14 cellular contexts compared by ENCODE assay signal in the genomic region with DNA sequence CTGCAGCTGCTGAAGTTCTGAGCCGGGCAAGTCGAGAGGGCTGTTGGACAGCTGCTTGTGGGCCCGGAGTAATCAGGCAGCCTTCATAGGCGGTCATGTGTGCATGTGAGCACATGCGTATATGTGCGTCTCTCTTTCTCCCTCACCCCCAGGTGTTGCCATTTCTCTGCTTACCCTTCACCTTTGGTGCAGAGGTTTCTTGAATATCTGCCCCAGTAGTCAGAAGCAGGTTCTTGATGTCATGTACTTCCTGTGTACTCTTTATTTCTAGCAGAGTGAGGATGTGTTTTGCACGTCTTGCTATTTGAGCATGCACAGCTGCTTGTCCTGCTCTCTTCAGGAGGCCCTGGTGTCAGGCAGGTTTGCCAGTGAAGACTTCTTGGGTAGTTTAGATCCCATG. TPM values are rescaled to one million over a fixed set of nuclear protein-coding genes. Genes with fewer than 3 reads are reported as not detected.
DNase-seq lines count a peak whose midpoint lies in the region; ATAC-seq, FAIRE-seq and TF ChIP-seq lines count a peak whose summit lies in the region.
"Had no signal": no experiment of that assay in that cellular context is flagged by ENCODE, and none has a peak within 500 bp of the region (broad histone marks: within the 10 kb centered on the region; RNA-seq: fewer than 3 reads in every experiment).

No MANE protein-coding gene starts in this region.

- DNase-seq in CD14-positive monocyte (ENCODE audit: low spot score): no peak
- DNase-seq in GM19239 (ENCODE audit: insufficient read length, low spot score): no peak
- peak; percentile 49 for DNase-seq in activated CD4-positive, alpha-beta memory T cell treated with anti-CD3 and anti-CD28 coated beads, Interleukin-2, amount 10 ng/mL, durations not matched to agents 7 days and 5 days
- no peak for DNase-seq in left lobe of liver (ENCODE audit: low spot score)
- DNase-seq in cortex of kidney (lab: John Stamatoyannopoulos, UW): no peak
- no peak for DNase-seq in NCI-H526 (lab: John Stamatoyannopoulos, UW)
- DNase-seq: activated gamma-delta T cell, upper lobe of right lung had no signal

- peak overlapping the region in 4 of 7 donors; percentile 31 to 87 (median 58) for H3K27ac Mint-ChIP-seq in CD14-positive monocyte
- peak overlapping the region; percentile 78 for H3K27ac Mint-ChIP-seq in activated CD4-positive, alpha-beta memory T cell treated with anti-CD3 and anti-CD28 coated beads, Interleukin-2, amount 10 ng/mL, durations not matched to agents 7 days and 5 days
- H3K27ac Mint-ChIP-seq: WTC11 had no signal

- CTCF ChIA-PET in activated CD4-positive, alpha-beta memory T cell treated with anti-CD3 and anti-CD28 coated beads, Interleukin-2, amount 10 ng/mL, durations not matched to agents 7 days and 5 days (lab: Charles Lee): interaction anchor here (0.8 to 10.1 kb wide), 2 partner anchors 13 to 15 kb away, joined by 3 to 79 read pairs; no protein-coding TSS in a partner anchor

- ATAC-seq in left lobe of liver (peak; percentile 10), HG02973 (IDR thresholded peaks at IDR 0.05; ENCODE audit: unreplicated experiment) (no peak), HG02981 (IDR thresholded peaks at IDR 0.05; ENCODE audit: unreplicated experiment) (no peak)
- ATAC-seq: gastroesophageal sphincter, upper lobe of right lung, WTC11 had no signal

- H3K4me1 Mint-ChIP-seq in CD14-positive monocyte: peaks cover 16% of the 10 kb centered on the region
- peaks cover 47% of the 10 kb centered on the region for H3K4me1 Mint-ChIP-seq in activated CD4-positive, alpha-beta memory T cell treated with anti-CD3 and anti-CD28 coated beads, Interleukin-2, amount 10 ng/mL, durations not matched to agents 7 days and 5 days

- peak; percentile 63 for FAIRE-seq in GM19239 (lab: Jason Lieb, UNC)
- FAIRE-seq: islet of Langerhans had no signal

- H3K4me3 Mint-ChIP-seq in CD14-positive monocyte: no peak overlapping the region
- H3K4me3 Mint-ChIP-seq in activated CD4-positive, alpha-beta memory T cell treated with anti-CD3 and anti-CD28 coated beads, Interleukin-2, amount 10 ng/mL, durations not matched to agents 7 days and 5 days: no peak overlapping the region
- H3K4me3 Mint-ChIP-seq: WTC11 had no signal

- peaks cover 71 to 89% of the 10 kb centered on the region in 2 donors for H3K36me3 Mint-ChIP-seq in CD14-positive monocyte
- H3K36me3 Mint-ChIP-seq in activated CD4-positive, alpha-beta memory T cell treated with anti-CD3 and anti-CD28 coated beads, Interleukin-2, amount 10 ng/mL, durations not matched to agents 7 days and 5 days (ENCODE audit: low read depth): peaks cover 71% of the 10 kb centered on the region

- POLR2A ChIA-PET in activated CD4-positive, alpha-beta memory T cell treated with anti-CD3 and anti-CD28 coated beads, Interleukin-2, amount 10 ng/mL, durations not matched to agents 7 days and 5 days (lab: Charles Lee): interaction anchor here (0.8 to 8.6 kb wide), 6 partner anchors 8 to 81 kb away, joined by 3 to 81 read pairs (median 9); a partner anchor contains a TSS

- no peak for TF ChIP-seq CTCF in CD14-positive monocyte (IDR thresholded peaks at IDR 0.05)

- H3K9me3 Mint-ChIP-seq in CD14-positive monocyte: peaks cover 0 to under 1% (median 0%) of the 10 kb centered on the region in 7 donors
- H3K9me3 Mint-ChIP-seq in activated CD4-positive, alpha-beta memory T cell treated with anti-CD3 and anti-CD28 coated beads, Interleukin-2, amount 10 ng/mL, durations not matched to agents 7 days and 5 days: no peaks in the 10 kb centered on the region
- H3K9me3 Mint-ChIP-seq: WTC11 had no signal

- intact Hi-C loops in CD14-positive monocyte (cut with micrococcal nuclease): no loop called here

- no peaks in the 10 kb centered on the region for H3K27me3 Mint-ChIP-seq in CD14-positive monocyte (ENCODE audit: low read depth in 3 of 3)
- no peaks in the 10 kb centered on the region for H3K27me3 Mint-ChIP-seq in activated CD4-positive, alpha-beta memory T cell treated with anti-CD3 and anti-CD28 coated beads, Interleukin-2, amount 10 ng/mL, durations not matched to agents 7 days and 5 days

RNA-seq across cellular contexts. Expression of a gene that starts 21.2 kb away (rescaled TPM):
- polyA plus RNA-seq in CD14-positive monocyte: 1 to 10 TPM in 1 of 2 donors, under 1 TPM in 1; 0.88 to 2.4 TPM
- total RNA-seq in activated CD4-positive, alpha-beta memory T cell treated with anti-CD3 and anti-CD28 coated beads, Interleukin-2, amount 10 ng/mL, durations not matched to agents 7 days and 5 days: 10 to 100 TPM; 53.7 to 56.2 TPM
- 1.9 TPM for total RNA-seq in left lobe of liver
- total RNA-seq: SK-MEL-5 had no signal

Comparison
In these comparisons a context has a peak if more than half of its experiments do, and no peak if none do; other contexts are left out.
1. RNA of a gene that starts 21.2 kb away (total RNA-seq): 53.7 to 56.2 TPM in activated CD4-positive, alpha-beta memory T cell treated with anti-CD3 and anti-CD28 coated beads, Interleukin-2, amount 10 ng/mL, durations not matched to agents 7 days and 5 days; 1.9 TPM in left lobe of liver (single experiment); every median in the first group is over 10 times any median in the second.